8 cellular contexts compared by ENCODE assay signal in genomic region chr9:127877566-127877998, GRCh38. TPM values are rescaled to one million over a fixed set of nuclear protein-coding genes. Genes with fewer than 3 reads are reported as not detected.
DNase-seq lines count a peak whose midpoint lies in the region; ATAC-seq, FAIRE-seq and TF ChIP-seq lines count a peak whose summit lies in the region.

Gene AK1 (minus strand): TSS chr9:127877675. CDS start chr9:127874617, 3,058 bp downstream.

- no peak for FAIRE-seq in GM19239 (lab: Jason Lieb, UNC)

- peak; percentile 28 for TF ChIP-seq POLR2A in ovary (IDR thresholded peaks at IDR 0.05)

- H3K27me3 ChIP-seq in left ventricle myocardium inferior (ENCODE audit: low read depth) (no peaks in the 10 kb centered on the region), ovary (no peaks in the 10 kb centered on the region)

- H3K27ac ChIP-seq in left ventricle myocardium inferior (replicated peaks) (peak within 1 kb of the TSS; percentile 93), ovary (peak within 1 kb of the TSS; percentile 39 to 55)

- 0 to 6% (median 3%) methylated on average over 24 to 44 of the region's 44 CpGs for WGBS in ovary, 3 donors

- ATAC-seq in HG03045 (IDR thresholded peaks at IDR 0.05; ENCODE audit: unreplicated experiment), result no peak

- H3K4me3 ChIP-seq in GM12864 (ENCODE audit: low read depth, low read length) (peak within 1 kb of the TSS; percentile 7; the same call in 1 of the 2 replicates), left ventricle myocardium inferior (peak within 1 kb of the TSS; percentile 77), ovary (peak within 1 kb of the TSS; percentile 46)

- POLR2A ChIA-PET in GM10248 (lab: Yijun Ruan, JAX), result no interaction called here

- DNase-seq in GM12864 (ENCODE audit: low read depth) (no peak), NCI-H2107 treated with DMSO at 0.1 percent for 48 hours (lab: John Stamatoyannopoulos, UW; ENCODE audit: unreplicated experiment) (peak; percentile 18), anterior cingulate cortex (lab: John Stamatoyannopoulos, UW) (peak in 56 of 58 donors; percentile 32 to 90 (median 80)), left ventricle myocardium inferior (peak; percentile 87), ovary (peak; percentile 84 to 88 (median 87)), GM10248 (ENCODE audit: extremely low spot score) (no peak), GM19239 (ENCODE audit: insufficient read length, low spot score) (no peak)

- TF ChIP-seq CTCF in GM12864 (IDR thresholded peaks at IDR 0.05; ENCODE audit: low read depth, low read length, missing control alignments) (no peak), left ventricle myocardium inferior (IDR thresholded peaks at IDR 0.05; ENCODE audit: borderline replicate concordance) (no peak), ovary (IDR thresholded peaks at IDR 0.05) (no peak), GM10248 (IDR thresholded peaks at IDR 0.05; ENCODE audit: control extremely low read depth, extremely low read depth, low read depth, missing control alignments) (no peak)

- H3K4me1 ChIP-seq in left ventricle myocardium inferior (peaks cover 68% of the 10 kb centered on the region), ovary (ENCODE audit: insufficient read depth) (peaks cover 26% of the 10 kb centered on the region)

- H3K36me3 ChIP-seq in left ventricle myocardium inferior (peaks cover 8% of the 10 kb centered on the region), ovary (no peaks in the 10 kb centered on the region)

- intact Hi-C loops in left ventricle myocardium inferior (cut with micrococcal nuclease) (no loop called here), ovary (cut with DNase I) (no loop called here)

- CTCF ChIA-PET in GM10248 (lab: Yijun Ruan, JAX), result interaction anchor here (0.7 to 2.3 kb wide), 4 partner anchors 7 to 143 kb away, joined by 3 to 13 read pairs (median 3); partner anchors contain the start of gene TOR2A

- TF ChIP-seq EP300 in ovary (IDR thresholded peaks at IDR 0.05), result no peak

- no peaks in the 10 kb centered on the region for H3K9me3 ChIP-seq in left ventricle myocardium inferior (replicated peaks)
- no peaks in the 10 kb centered on the region for H3K9me3 ChIP-seq in ovary

RNA-seq across cellular contexts. Expression of gene AK1, which starts in this region (rescaled TPM):
- 844 TPM for total RNA-seq in left ventricle myocardium inferior
- 100 to 1,000 TPM in 6 of 7 donors, 10 to 100 TPM in 1; 30.9 to 174 (median 151) TPM for total RNA-seq in ovary
- 10 to 100 TPM; 37.7 to 87.4 TPM for polyA plus RNA-seq in ovary

Comparison
In these comparisons a context has a peak if more than half of its experiments do, and no peak if none do; other contexts are left out.
1. DNase-seq: peak in NCI-H2107 treated with DMSO at 0.1 percent for 48 hours (single experiment), anterior cingulate cortex (56 of 58), left ventricle myocardium inferior (single experiment) and ovary (5 of 5); none in GM12864 (single experiment), GM10248 (single experiment) and GM19239 (single experiment).
2. H3K4me3 ChIP-seq: peak in every context shown above with its lines; median percentile 77 in left ventricle myocardium inferior; 46 in ovary; 7 in GM12864.